ENCODE assay signal across 19 cellular contexts in genomic region chr2:233171344-233171743, GRCh38.
DNase-seq lines count a peak whose midpoint lies in the region; ATAC-seq, FAIRE-seq and TF ChIP-seq lines count a peak whose summit lies in the region.
"Had no signal": no experiment of that assay in that cellular context is flagged by ENCODE, and none has a peak within 500 bp of the region (broad histone marks: within the 10 kb centered on the region; RNA-seq: fewer than 3 reads in every experiment).

No MANE protein-coding gene starts in this region.

- TF ChIP-seq CTCF in activated CD8-positive, alpha-beta T cell treated with anti-CD3 and anti-CD28 coated beads for 36 hours (IDR thresholded peaks at IDR 0.05), result no peak
- no peak for TF ChIP-seq CTCF in HepG2 (CRISPR knock-in tag; IDR thresholded peaks at IDR 0.05)
- TF ChIP-seq CTCF in right lobe of liver (IDR thresholded peaks at IDR 0.05), result no peak
- TF ChIP-seq CTCF in endothelial cell (IDR thresholded peaks at IDR 0.05; ENCODE audit: unreplicated experiment), result no peak
- no peak for TF ChIP-seq CTCF in PC-9 (conservative IDR thresholded peaks at IDR 0.05)

- H3K27ac ChIP-seq in HepG2 (ENCODE audit: extremely low read length, insufficient read depth, low read length), result no peak overlapping the region
- H3K27ac ChIP-seq in right lobe of liver, result no peak overlapping the region
- no peak overlapping the region for H3K27ac ChIP-seq in PC-9

- peak overlapping the region; percentile 12 for H3K27ac Mint-ChIP-seq in activated CD8-positive, alpha-beta T cell treated with anti-CD3 and anti-CD28 coated beads, Interleukin-2, amount 10 ng/mL, durations not matched to agents 7 days and 5 days
- no peak overlapping the region for H3K27ac Mint-ChIP-seq in activated CD8-positive, alpha-beta T cell treated with anti-CD3 and anti-CD28 coated beads for 36 hours
- H3K27ac Mint-ChIP-seq in endothelial cell (ENCODE audit: unreplicated experiment), result no peak overlapping the region
- H3K27ac Mint-ChIP-seq: HFFc6 had no signal

- WGBS in HepG2 (ENCODE audit: low lambda C conversion rate), result 100% methylated on average over 2 of the region's 2 CpGs
- WGBS in right lobe of liver (ENCODE audit: insufficient coverage, low coverage, low lambda C conversion rate, missing lambda C conversion rate), result 86% methylated on average over 2 of the region's 2 CpGs

- peaks cover 3% of the 10 kb centered on the region for H3K4me1 Mint-ChIP-seq in activated CD8-positive, alpha-beta T cell treated with anti-CD3 and anti-CD28 coated beads, Interleukin-2, amount 10 ng/mL, durations not matched to agents 7 days and 5 days (ENCODE audit: low read depth)
- H3K4me1 Mint-ChIP-seq in activated CD8-positive, alpha-beta T cell treated with anti-CD3 and anti-CD28 coated beads for 36 hours (ENCODE audit: low read depth), result peaks cover 2% of the 10 kb centered on the region
- no peaks in the 10 kb centered on the region for H3K4me1 Mint-ChIP-seq in endothelial cell (ENCODE audit: unreplicated experiment)
- H3K4me1 Mint-ChIP-seq: B cell had no signal

- H3K79me2 ChIP-seq in HepG2 (ENCODE audit: insufficient read depth, low read length) (no peaks in the 10 kb centered on the region), PC-9 (ENCODE audit: low read depth) (no peaks in the 10 kb centered on the region)

- no peaks in the 10 kb centered on the region for H4K20me1 ChIP-seq in HepG2 (ENCODE audit: insufficient read depth, low read length)
- H4K20me1 ChIP-seq in PC-9 (ENCODE audit: insufficient read depth), result no peaks in the 10 kb centered on the region

- CTCF ChIA-PET in activated CD8-positive, alpha-beta T cell treated with anti-CD3 and anti-CD28 coated beads, Interleukin-2, amount 10 ng/mL, durations not matched to agents 7 days and 5 days (lab: Charles Lee), result no interaction called here
- CTCF ChIA-PET in activated CD8-positive, alpha-beta T cell treated with anti-CD3 and anti-CD28 coated beads for 36 hours (lab: Charles Lee), result no interaction called here
- CTCF ChIA-PET in HepG2 (lab: Yijun Ruan, JAX; ENCODE audit: low intra/inter-chr PET ratio, low total read pairs) (no interaction called here), PC-9 (lab: Charles Lee) (no interaction called here)

- H3K4me2 ChIP-seq in HepG2 (ENCODE audit: low read depth, low read length), result no peak overlapping the region
- no peak overlapping the region for H3K4me2 ChIP-seq in PC-9

- H3K36me3 ChIP-seq in HepG2 (replicated peaks in 1 of 2; ENCODE audit: control insufficient read depth in 1 of 2, insufficient read depth in 2 of 2, low read length in 2 of 2), result peaks cover 21 to 40% of the 10 kb centered on the region in 2 experiments
- no peaks in the 10 kb centered on the region for H3K36me3 ChIP-seq in right lobe of liver
- no peaks in the 10 kb centered on the region for H3K36me3 ChIP-seq in PC-9 (ENCODE audit: low read depth)

- no peak for FAIRE-seq in HepG2 (lab: Jason Lieb, UNC)
- FAIRE-seq: G401.6, H54 had no signal

- BruUV-seq in HepG2 (replicated peaks; lab: Mats Ljungman, UMichigan) (TSS peak; percentile 28), PC-9 (replicated peaks; lab: Mats Ljungman, UMichigan) (no TSS peak)

- ATAC-seq in activated CD8-positive, alpha-beta T cell treated with anti-CD3 and anti-CD28 coated beads, Interleukin-2, amount 10 ng/mL, durations not matched to agents 7 days and 5 days, result no peak
- no peak for ATAC-seq in activated CD8-positive, alpha-beta T cell treated with anti-CD3 and anti-CD28 coated beads for 36 hours
- ATAC-seq in HepG2, result no peak
- ATAC-seq in right lobe of liver, result no peak
- ATAC-seq in HG03354 (IDR thresholded peaks at IDR 0.05; ENCODE audit: poor library complexity, severe bottlenecking, unreplicated experiment), result no peak

- TF ChIP-seq POLR2A in HepG2 (IDR thresholded peaks at IDR 0.05; ENCODE audit: insufficient read depth in 1 of 2, low read depth in 2 of 2, low read length in 2 of 2) (no peak), right lobe of liver (IDR thresholded peaks at IDR 0.05) (no peak)

- H3K27me3 Mint-ChIP-seq in activated CD8-positive, alpha-beta T cell treated with anti-CD3 and anti-CD28 coated beads, Interleukin-2, amount 10 ng/mL, durations not matched to agents 7 days and 5 days (ENCODE audit: low read depth), result no peaks in the 10 kb centered on the region
- no peaks in the 10 kb centered on the region for H3K27me3 Mint-ChIP-seq in activated CD8-positive, alpha-beta T cell treated with anti-CD3 and anti-CD28 coated beads for 36 hours
- H3K27me3 Mint-ChIP-seq in endothelial cell (ENCODE audit: unreplicated experiment), result peaks cover 8% of the 10 kb centered on the region
- H3K27me3 Mint-ChIP-seq: B cell had no signal

- H3K9me3 ChIP-seq in HepG2 (ENCODE audit: low read length), result no peaks in the 10 kb centered on the region
- no peaks in the 10 kb centered on the region for H3K9me3 ChIP-seq in right lobe of liver
- no peaks in the 10 kb centered on the region for H3K9me3 ChIP-seq in PC-9 (ENCODE audit: insufficient read depth, low read depth)
- H3K9me3 ChIP-seq: Caco-2 had no signal

- peaks cover 59% of the 10 kb centered on the region for H3K36me3 Mint-ChIP-seq in activated CD8-positive, alpha-beta T cell treated with anti-CD3 and anti-CD28 coated beads, Interleukin-2, amount 10 ng/mL, durations not matched to agents 7 days and 5 days (ENCODE audit: low read depth)
- H3K36me3 Mint-ChIP-seq in activated CD8-positive, alpha-beta T cell treated with anti-CD3 and anti-CD28 coated beads for 36 hours (ENCODE audit: low read depth), result peaks cover 36% of the 10 kb centered on the region
- peaks cover 37% of the 10 kb centered on the region for H3K36me3 Mint-ChIP-seq in endothelial cell (ENCODE audit: low read depth, unreplicated experiment)

- no peak for TF ChIP-seq EP300 in HepG2 (IDR thresholded peaks at IDR 0.05; ENCODE audit: low read depth in 2 of 2, low read length in 2 of 2)
- TF ChIP-seq EP300 in HepG2 (CRISPR knock-in tag; IDR thresholded peaks at IDR 0.05; ENCODE audit: borderline replicate concordance), result no peak

- H3K9me2 ChIP-seq in PC-9 (ENCODE audit: insufficient read depth), result no peaks in the 10 kb centered on the region

- peaks cover 14% of the 10 kb centered on the region; the same call in 1 of the 2 replicates for H3F3A ChIP-seq in PC-9 (ENCODE audit: insufficient read depth, low read depth)

- no peaks in the 10 kb centered on the region for H3K27me3 ChIP-seq in HepG2 (ENCODE audit: control insufficient read depth in 1 of 2, insufficient read depth in 2 of 2, low read length in 2 of 2)
- no peaks in the 10 kb centered on the region for H3K27me3 ChIP-seq in right lobe of liver
- H3K27me3 ChIP-seq in PC-9 (ENCODE audit: insufficient read depth, low read depth), result no peaks in the 10 kb centered on the region

- intact Hi-C loops in activated CD8-positive, alpha-beta T cell treated with anti-CD3 and anti-CD28 coated beads for 36 hours (cut with micrococcal nuclease), result no loop called here
- intact Hi-C loops in HepG2 (cut with micrococcal nuclease; ENCODE audit: unreplicated experiment), result no loop called here
- intact Hi-C loops in right lobe of liver (cut with DNase I), result no loop called here
- intact Hi-C loops in PC-9 (cut with micrococcal nuclease; ENCODE audit: unreplicated experiment), result no loop called here

- H3K4me3 Mint-ChIP-seq in activated CD8-positive, alpha-beta T cell treated with anti-CD3 and anti-CD28 coated beads, Interleukin-2, amount 10 ng/mL, durations not matched to agents 7 days and 5 days, result no peak overlapping the region
- no peak overlapping the region for H3K4me3 Mint-ChIP-seq in activated CD8-positive, alpha-beta T cell treated with anti-CD3 and anti-CD28 coated beads for 36 hours
- H3K4me3 Mint-ChIP-seq in endothelial cell (ENCODE audit: unreplicated experiment), result peak overlapping the region; percentile 9
- H3K4me3 Mint-ChIP-seq: B cell, HFFc6 had no signal

- H3K4me1 ChIP-seq in HepG2 (ENCODE audit: insufficient read depth, low read length) (no peaks in the 10 kb centered on the region), right lobe of liver (no peaks in the 10 kb centered on the region), PC-9 (replicated peaks; ENCODE audit: insufficient read depth) (peaks cover 42% of the 10 kb centered on the region)
- H3K4me1 ChIP-seq: Caco-2 had no signal

- POLR2A ChIA-PET in activated CD8-positive, alpha-beta T cell treated with anti-CD3 and anti-CD28 coated beads, Interleukin-2, amount 10 ng/mL, durations not matched to agents 7 days and 5 days (lab: Charles Lee), result no interaction called here
- POLR2A ChIA-PET in activated CD8-positive, alpha-beta T cell treated with anti-CD3 and anti-CD28 coated beads for 36 hours (lab: Charles Lee), result interaction anchor here (0.7 to 1.0 kb wide), 2 partner anchors 79 to 240 kb away, joined by 3 to 4 read pairs; no protein-coding TSS in a partner anchor
- POLR2A ChIA-PET in HepG2 (lab: Yijun Ruan, JAX) (no interaction called here), PC-9 (lab: Charles Lee; ENCODE audit: unreplicated experiment) (no interaction called here)

- TF ChIP-seq RAD21 in HepG2 (CRISPR knock-in tag; IDR thresholded peaks at IDR 0.05), result no peak

- no peak overlapping the region for H3K9ac ChIP-seq in HepG2 (ENCODE audit: insufficient read depth, low read depth, low read length)

- DNase-seq in activated CD8-positive, alpha-beta T cell treated with anti-CD3 and anti-CD28 coated beads, Interleukin-2, amount 10 ng/mL, durations not matched to agents 7 days and 5 days, result no peak
- DNase-seq in activated CD8-positive, alpha-beta T cell treated with anti-CD3 and anti-CD28 coated beads for 36 hours, result no peak
- no peak for DNase-seq in HepG2 (ENCODE audit: low spot score)
- no peak for DNase-seq in right lobe of liver
- DNase-seq in endothelial cell (ENCODE audit: low spot score), result no peak
- DNase-seq in PC-9, result no peak
- DNase-seq in NCI-H748 (lab: John Stamatoyannopoulos, UW; ENCODE audit: unreplicated experiment), result no peak
- DNase-seq: 8988T, Caco-2, HFFc6, Karpas-422, NCI-H1417 treated with DMSO at 0.1 percent for 48 hours, NCI-H187 treated with DMSO at 0.1 percent for 48 hours, NCI-H2227 treated with DMSO at 0.1 percent for 48 hours, NCI-H510A treated with DMSO at 0.1 percent for 48 hours had no signal

- H3K4me3 ChIP-seq in HepG2 (replicated peaks in 1 of 3; ENCODE audit: insufficient read depth in 1 of 3, low read depth in 2 of 3, low read length in 3 of 3), result no peak overlapping the region
- H3K4me3 ChIP-seq in right lobe of liver, result no peak overlapping the region
- no peak overlapping the region for H3K4me3 ChIP-seq in PC-9

- H3K9me3 Mint-ChIP-seq in activated CD8-positive, alpha-beta T cell treated with anti-CD3 and anti-CD28 coated beads, Interleukin-2, amount 10 ng/mL, durations not matched to agents 7 days and 5 days (ENCODE audit: insufficient read depth), result no peaks in the 10 kb centered on the region
- no peaks in the 10 kb centered on the region for H3K9me3 Mint-ChIP-seq in activated CD8-positive, alpha-beta T cell treated with anti-CD3 and anti-CD28 coated beads for 36 hours
- H3K9me3 Mint-ChIP-seq in endothelial cell (ENCODE audit: unreplicated experiment), result no peaks in the 10 kb centered on the region
- H3K9me3 Mint-ChIP-seq: HFFc6 had no signal

- H2AFZ ChIP-seq in HepG2 (ENCODE audit: low read length) (no peak overlapping the region), PC-9 (no peak overlapping the region)

- in situ Hi-C loops in HepG2 (cut with HindIII; ENCODE audit: extremely low pct_ligation_motif_present, low pct_unique_long_range_greater_than_20kb), result no loop called here

TF ChIP-seq in HepG2, 621 proteins besides CTCF, POLR2A, EP300 and RAD21 (continues in another document):
- TF ChIP-seq ZNF703 (CRISPR knock-in tag; IDR thresholded peaks at IDR 0.05; ENCODE audit: borderline replicate concordance) (no peak), BRCA1 (CRISPR knock-in tag; IDR thresholded peaks at IDR 0.05) (no peak)
